Comparison of ENCODE assay signal across 20 cellular contexts in the genomic region with DNA sequence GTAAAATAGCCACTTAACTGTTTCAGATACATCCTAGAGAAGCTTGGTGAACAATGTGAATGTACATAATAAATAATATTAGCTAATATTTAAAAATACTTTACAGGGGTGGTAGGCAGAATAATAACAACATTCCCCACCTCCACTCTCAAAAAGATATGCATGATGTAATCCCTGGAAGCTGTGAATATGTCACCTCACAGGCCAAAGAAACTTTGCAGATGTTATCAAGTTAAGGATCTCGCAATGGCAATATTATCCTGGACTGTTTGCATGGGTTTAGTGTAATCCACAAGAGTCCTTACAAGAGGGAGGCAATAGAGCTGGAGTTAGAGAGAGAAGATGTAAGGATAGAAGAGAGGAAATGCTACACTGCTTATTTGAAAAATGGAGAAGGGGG.
"Had no signal": no experiment of that assay in that cellular context is flagged by ENCODE, and none has a peak within 500 bp of the region (broad histone marks: within the 10 kb centered on the region; RNA-seq: fewer than 3 reads in every experiment).

No MANE protein-coding gene starts in this region.

- H3K27me3 Mint-ChIP-seq: progenitor cell of endocrine pancreas had no signal

- H3K27me3 ChIP-seq: esophagus muscularis mucosa, gastrocnemius medialis, ovary, testis, transverse colon had no signal

- H3K4me1 ChIP-seq: esophagus muscularis mucosa, gastrocnemius medialis, heart right ventricle, testis, transverse colon had no signal

- H3K27ac Mint-ChIP-seq: naive thymus-derived CD8-positive, alpha-beta T cell; progenitor cell of endocrine pancreas; stimulated activated memory B cell treated with anti-CD40 and anti-IgM and Interleukin-4, amounts not matched to agents 10 μg/mL and 1 μg/mL and 100 μg/mL, for 72 hours; stimulated activated naive CD8-positive, alpha-beta T cell treated with anti-CD3 and anti-CD28 coated beads, Interleukin-15, Interleukin-2, amounts not matched to agents 100 ng/mL and 50 ng/mL, for 24 hours had no signal

- H3K4me3 Mint-ChIP-seq: naive thymus-derived CD8-positive, alpha-beta T cell; stimulated activated memory B cell treated with anti-CD40 and anti-IgM and Interleukin-4, amounts not matched to agents 10 μg/mL and 1 μg/mL and 100 μg/mL, for 72 hours; stimulated activated naive CD8-positive, alpha-beta T cell treated with anti-CD3 and anti-CD28 coated beads, Interleukin-15, Interleukin-2, amounts not matched to agents 100 ng/mL and 50 ng/mL, for 24 hours had no signal

- H3K36me3 Mint-ChIP-seq: naive thymus-derived CD8-positive, alpha-beta T cell; stimulated activated memory B cell treated with anti-CD40 and anti-IgM and Interleukin-4, amounts not matched to agents 10 μg/mL and 1 μg/mL and 100 μg/mL, for 72 hours had no signal

- DNase-seq: cortex of kidney; effector memory CD4-positive, alpha-beta T cell; gastrocnemius medialis; heart right ventricle; hypothalamus; kidney glomerular epithelial cell; naive thymus-derived CD8-positive, alpha-beta T cell; nucleus accumbens; ovary; right cardiac atrium; stimulated activated CD4-positive, alpha-beta T cell treated with anti-CD3 and anti-CD28 coated beads, Interleukin-15, amount 100 ng/mL, for 24 hours; stimulated activated CD4-positive, alpha-beta T cell treated with anti-CD3 and anti-CD28 coated beads, Interleukin-1b, Interleukin-23, amount 100 ng/mL, for 48 hours; stimulated activated CD4-positive, alpha-beta T cell treated with anti-CD3 and anti-CD28 coated beads, Interleukin-4, amount 100 ng/mL, for 24 hours; testis; transverse colon had no signal

- ATAC-seq: gastrocnemius medialis; heart right ventricle; naive thymus-derived CD8-positive, alpha-beta T cell; right cardiac atrium; stimulated activated memory B cell treated with anti-CD40 and anti-IgM and Interleukin-4, amounts not matched to agents 10 μg/mL and 1 μg/mL and 100 μg/mL, for 72 hours had no signal

- H3K9me3 Mint-ChIP-seq: naive thymus-derived CD8-positive, alpha-beta T cell; stimulated activated memory B cell treated with anti-CD40 and anti-IgM and Interleukin-4, amounts not matched to agents 10 μg/mL and 1 μg/mL and 100 μg/mL, for 72 hours; stimulated activated naive CD8-positive, alpha-beta T cell treated with anti-CD3 and anti-CD28 coated beads, Interleukin-15, Interleukin-2, amounts not matched to agents 100 ng/mL and 50 ng/mL, for 24 hours had no signal

- H3K9me3 ChIP-seq: esophagus muscularis mucosa, gastrocnemius medialis, heart right ventricle, ovary, testis, transverse colon had no signal

- H3K36me3 ChIP-seq: esophagus muscularis mucosa, gastrocnemius medialis, heart right ventricle, ovary, transverse colon had no signal

- H3K4me1 Mint-ChIP-seq: naive thymus-derived CD8-positive, alpha-beta T cell; stimulated activated memory B cell treated with anti-CD40 and anti-IgM and Interleukin-4, amounts not matched to agents 10 μg/mL and 1 μg/mL and 100 μg/mL, for 72 hours had no signal

- H3K4me3 ChIP-seq: esophagus muscularis mucosa, gastrocnemius medialis, heart right ventricle, ovary, testis, transverse colon had no signal

- H3K27ac ChIP-seq: epithelial cell of prostate, esophagus muscularis mucosa, gastrocnemius medialis, heart right ventricle, ovary, testis, transverse colon had no signal
